ENCODE assay signal across 2 cellular contexts in the genomic region with DNA sequence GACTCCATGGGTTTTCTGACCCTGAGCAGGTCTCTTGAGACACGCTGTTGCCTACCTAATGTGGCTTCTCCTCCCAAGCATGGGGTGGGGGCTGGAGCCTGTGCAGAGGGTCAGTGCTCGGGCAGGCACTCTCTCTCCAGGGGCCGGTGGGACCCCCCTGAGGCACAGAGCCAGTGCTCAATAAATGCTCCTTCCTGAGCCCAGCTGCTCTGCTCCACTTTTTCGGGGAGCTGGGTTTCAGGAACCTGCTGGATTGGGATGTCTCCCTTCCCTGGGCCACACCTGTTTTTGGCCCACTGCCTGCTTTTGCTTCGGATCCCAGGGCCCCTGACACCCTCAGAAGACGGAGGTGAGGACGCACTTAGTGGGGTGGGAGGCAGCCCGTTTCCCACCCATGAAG.
TF ChIP-seq lines count a peak whose summit lies in the region.

No MANE protein-coding gene starts in this region.

TF ChIP-seq in GM23338, 12 proteins besides CTCF, POLR2A, EP300 and RAD21 (continues in another document):
- TF ChIP-seq, protein P1, sequence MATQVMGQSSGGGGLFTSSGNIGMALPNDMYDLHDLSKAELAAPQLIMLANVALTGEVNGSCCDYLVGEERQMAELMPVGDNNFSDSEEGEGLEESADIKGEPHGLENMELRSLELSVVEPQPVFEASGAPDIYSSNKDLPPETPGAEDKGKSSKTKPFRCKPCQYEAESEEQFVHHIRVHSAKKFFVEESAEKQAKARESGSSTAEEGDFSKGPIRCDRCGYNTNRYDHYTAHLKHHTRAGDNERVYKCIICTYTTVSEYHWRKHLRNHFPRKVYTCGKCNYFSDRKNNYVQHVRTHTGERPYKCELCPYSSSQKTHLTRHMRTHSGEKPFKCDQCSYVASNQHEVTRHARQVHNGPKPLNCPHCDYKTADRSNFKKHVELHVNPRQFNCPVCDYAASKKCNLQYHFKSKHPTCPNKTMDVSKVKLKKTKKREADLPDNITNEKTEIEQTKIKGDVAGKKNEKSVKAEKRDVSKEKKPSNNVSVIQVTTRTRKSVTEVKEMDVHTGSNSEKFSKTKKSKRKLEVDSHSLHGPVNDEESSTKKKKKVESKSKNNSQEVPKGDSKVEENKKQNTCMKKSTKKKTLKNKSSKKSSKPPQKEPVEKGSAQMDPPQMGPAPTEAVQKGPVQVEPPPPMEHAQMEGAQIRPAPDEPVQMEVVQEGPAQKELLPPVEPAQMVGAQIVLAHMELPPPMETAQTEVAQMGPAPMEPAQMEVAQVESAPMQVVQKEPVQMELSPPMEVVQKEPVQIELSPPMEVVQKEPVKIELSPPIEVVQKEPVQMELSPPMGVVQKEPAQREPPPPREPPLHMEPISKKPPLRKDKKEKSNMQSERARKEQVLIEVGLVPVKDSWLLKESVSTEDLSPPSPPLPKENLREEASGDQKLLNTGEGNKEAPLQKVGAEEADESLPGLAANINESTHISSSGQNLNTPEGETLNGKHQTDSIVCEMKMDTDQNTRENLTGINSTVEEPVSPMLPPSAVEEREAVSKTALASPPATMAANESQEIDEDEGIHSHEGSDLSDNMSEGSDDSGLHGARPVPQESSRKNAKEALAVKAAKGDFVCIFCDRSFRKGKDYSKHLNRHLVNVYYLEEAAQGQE (IDR thresholded peaks at IDR 0.05; ENCODE audit: unreplicated experiment), result no peak
- TF ChIP-seq EZH2 (IDR thresholded peaks at IDR 0.05; ENCODE audit: low read depth, unreplicated experiment), result no peak
- TF ChIP-seq, protein P2, sequence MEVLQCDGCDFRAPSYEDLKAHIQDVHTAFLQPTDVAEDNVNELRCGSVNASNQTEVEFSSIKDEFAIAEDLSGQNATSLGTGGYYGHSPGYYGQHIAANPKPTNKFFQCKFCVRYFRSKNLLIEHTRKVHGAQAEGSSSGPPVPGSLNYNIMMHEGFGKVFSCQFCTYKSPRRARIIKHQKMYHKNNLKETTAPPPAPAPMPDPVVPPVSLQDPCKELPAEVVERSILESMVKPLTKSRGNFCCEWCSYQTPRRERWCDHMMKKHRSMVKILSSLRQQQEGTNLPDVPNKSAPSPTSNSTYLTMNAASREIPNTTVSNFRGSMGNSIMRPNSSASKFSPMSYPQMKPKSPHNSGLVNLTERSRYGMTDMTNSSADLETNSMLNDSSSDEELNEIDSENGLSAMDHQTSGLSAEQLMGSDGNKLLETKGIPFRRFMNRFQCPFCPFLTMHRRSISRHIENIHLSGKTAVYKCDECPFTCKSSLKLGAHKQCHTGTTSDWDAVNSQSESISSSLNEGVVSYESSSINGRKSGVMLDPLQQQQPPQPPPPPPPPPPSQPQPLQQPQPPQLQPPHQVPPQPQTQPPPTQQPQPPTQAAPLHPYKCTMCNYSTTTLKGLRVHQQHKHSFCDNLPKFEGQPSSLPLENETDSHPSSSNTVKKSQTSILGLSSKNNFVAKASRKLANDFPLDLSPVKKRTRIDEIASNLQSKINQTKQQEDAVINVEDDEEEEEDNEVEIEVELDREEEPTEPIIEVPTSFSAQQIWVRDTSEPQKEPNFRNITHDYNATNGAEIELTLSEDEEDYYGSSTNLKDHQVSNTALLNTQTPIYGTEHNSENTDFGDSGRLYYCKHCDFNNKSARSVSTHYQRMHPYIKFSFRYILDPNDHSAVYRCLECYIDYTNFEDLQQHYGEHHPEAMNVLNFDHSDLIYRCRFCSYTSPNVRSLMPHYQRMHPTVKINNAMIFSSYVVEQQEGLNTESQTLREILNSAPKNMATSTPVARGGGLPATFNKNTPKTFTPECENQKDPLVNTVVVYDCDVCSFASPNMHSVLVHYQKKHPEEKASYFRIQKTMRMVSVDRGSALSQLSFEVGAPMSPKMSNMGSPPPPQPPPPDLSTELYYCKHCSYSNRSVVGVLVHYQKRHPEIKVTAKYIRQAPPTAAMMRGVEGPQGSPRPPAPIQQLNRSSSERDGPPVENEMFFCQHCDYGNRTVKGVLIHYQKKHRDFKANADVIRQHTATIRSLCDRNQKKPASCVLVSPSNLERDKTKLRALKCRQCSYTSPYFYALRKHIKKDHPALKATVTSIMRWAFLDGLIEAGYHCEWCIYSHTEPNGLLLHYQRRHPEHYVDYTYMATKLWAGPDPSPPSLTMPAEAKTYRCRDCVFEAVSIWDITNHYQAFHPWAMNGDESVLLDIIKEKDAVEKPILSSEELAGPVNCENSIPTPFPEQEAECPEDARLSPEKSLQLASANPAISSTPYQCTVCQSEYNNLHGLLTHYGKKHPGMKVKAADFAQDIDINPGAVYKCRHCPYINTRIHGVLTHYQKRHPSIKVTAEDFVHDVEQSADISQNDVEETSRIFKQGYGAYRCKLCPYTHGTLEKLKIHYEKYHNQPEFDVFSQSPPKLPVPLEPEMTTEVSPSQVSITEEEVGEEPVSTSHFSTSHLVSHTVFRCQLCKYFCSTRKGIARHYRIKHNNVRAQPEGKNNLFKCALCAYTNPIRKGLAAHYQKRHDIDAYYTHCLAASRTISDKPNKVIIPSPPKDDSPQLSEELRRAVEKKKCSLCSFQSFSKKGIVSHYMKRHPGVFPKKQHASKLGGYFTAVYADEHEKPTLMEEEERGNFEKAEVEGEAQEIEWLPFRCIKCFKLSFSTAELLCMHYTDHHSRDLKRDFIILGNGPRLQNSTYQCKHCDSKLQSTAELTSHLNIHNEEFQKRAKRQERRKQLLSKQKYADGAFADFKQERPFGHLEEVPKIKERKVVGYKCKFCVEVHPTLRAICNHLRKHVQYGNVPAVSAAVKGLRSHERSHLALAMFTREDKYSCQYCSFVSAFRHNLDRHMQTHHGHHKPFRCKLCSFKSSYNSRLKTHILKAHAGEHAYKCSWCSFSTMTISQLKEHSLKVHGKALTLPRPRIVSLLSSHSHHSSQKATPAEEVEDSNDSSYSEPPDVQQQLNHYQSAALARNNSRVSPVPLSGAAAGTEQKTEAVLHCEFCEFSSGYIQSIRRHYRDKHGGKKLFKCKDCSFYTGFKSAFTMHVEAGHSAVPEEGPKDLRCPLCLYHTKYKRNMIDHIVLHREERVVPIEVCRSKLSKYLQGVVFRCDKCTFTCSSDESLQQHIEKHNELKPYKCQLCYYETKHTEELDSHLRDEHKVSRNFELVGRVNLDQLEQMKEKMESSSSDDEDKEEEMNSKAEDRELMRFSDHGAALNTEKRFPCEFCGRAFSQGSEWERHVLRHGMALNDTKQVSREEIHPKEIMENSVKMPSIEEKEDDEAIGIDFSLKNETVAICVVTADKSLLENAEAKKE (CRISPR knock-in tag; IDR thresholded peaks at IDR 0.05), result no peak
- no peak for TF ChIP-seq ZNF114 (CRISPR knock-in tag; IDR thresholded peaks at IDR 0.05)
- TF ChIP-seq EZH2phosphoT487 (IDR thresholded peaks at IDR 0.05; ENCODE audit: unreplicated experiment), result no peak
- no peak for TF ChIP-seq POLR2AphosphoS5 (IDR thresholded peaks at IDR 0.05; ENCODE audit: low read depth)
- no peak for TF ChIP-seq ZNF331 (CRISPR knock-in tag; IDR thresholded peaks at IDR 0.05; ENCODE audit: low read depth)
- TF ChIP-seq, protein P3, sequence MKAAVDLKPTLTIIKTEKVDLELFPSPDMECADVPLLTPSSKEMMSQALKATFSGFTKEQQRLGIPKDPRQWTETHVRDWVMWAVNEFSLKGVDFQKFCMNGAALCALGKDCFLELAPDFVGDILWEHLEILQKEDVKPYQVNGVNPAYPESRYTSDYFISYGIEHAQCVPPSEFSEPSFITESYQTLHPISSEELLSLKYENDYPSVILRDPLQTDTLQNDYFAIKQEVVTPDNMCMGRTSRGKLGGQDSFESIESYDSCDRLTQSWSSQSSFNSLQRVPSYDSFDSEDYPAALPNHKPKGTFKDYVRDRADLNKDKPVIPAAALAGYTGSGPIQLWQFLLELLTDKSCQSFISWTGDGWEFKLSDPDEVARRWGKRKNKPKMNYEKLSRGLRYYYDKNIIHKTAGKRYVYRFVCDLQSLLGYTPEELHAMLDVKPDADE (IDR thresholded peaks at IDR 0.05), result no peak
- no peak for TF ChIP-seq NANOG (IDR thresholded peaks at IDR 0.05; ENCODE audit: borderline replicate concordance)
- no peak for TF ChIP-seq STAT1 (IDR thresholded peaks at IDR 0.05; ENCODE audit: unreplicated experiment)

TF ChIP-seq in SK-N-SH treated with all-trans-retinoic acid at 6 μM for 48 hours, 23 proteins besides CTCF, POLR2A, EP300 and RAD21 (continued from another document):
- TF ChIP-seq RARB (CRISPR knock-in tag; IDR thresholded peaks at IDR 0.05), result no peak
- TF ChIP-seq SNAI2 (CRISPR knock-in tag; IDR thresholded peaks at IDR 0.05), result no peak
- TF ChIP-seq ZC3H10 (CRISPR knock-in tag; IDR thresholded peaks at IDR 0.05), result no peak
- no peak for TF ChIP-seq ZFP30 (CRISPR knock-in tag; IDR thresholded peaks at IDR 0.05)
- no peak for TF ChIP-seq BACH2 (CRISPR knock-in tag; IDR thresholded peaks at IDR 0.05; ENCODE audit: borderline replicate concordance)
- TF ChIP-seq, protein P4, sequence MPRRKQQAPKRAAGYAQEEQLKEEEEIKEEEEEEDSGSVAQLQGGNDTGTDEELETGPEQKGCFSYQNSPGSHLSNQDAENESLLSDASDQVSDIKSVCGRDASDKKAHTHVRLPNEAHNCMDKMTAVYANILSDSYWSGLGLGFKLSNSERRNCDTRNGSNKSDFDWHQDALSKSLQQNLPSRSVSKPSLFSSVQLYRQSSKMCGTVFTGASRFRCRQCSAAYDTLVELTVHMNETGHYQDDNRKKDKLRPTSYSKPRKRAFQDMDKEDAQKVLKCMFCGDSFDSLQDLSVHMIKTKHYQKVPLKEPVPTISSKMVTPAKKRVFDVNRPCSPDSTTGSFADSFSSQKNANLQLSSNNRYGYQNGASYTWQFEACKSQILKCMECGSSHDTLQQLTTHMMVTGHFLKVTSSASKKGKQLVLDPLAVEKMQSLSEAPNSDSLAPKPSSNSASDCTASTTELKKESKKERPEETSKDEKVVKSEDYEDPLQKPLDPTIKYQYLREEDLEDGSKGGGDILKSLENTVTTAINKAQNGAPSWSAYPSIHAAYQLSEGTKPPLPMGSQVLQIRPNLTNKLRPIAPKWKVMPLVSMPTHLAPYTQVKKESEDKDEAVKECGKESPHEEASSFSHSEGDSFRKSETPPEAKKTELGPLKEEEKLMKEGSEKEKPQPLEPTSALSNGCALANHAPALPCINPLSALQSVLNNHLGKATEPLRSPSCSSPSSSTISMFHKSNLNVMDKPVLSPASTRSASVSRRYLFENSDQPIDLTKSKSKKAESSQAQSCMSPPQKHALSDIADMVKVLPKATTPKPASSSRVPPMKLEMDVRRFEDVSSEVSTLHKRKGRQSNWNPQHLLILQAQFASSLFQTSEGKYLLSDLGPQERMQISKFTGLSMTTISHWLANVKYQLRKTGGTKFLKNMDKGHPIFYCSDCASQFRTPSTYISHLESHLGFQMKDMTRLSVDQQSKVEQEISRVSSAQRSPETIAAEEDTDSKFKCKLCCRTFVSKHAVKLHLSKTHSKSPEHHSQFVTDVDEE (CRISPR knock-in tag; IDR thresholded peaks at IDR 0.05), result no peak
- no peak for TF ChIP-seq PPARA (CRISPR knock-in tag; IDR thresholded peaks at IDR 0.05; ENCODE audit: borderline replicate concordance)
- no peak for TF ChIP-seq TCF4 (CRISPR knock-in tag; IDR thresholded peaks at IDR 0.05; ENCODE audit: borderline replicate concordance)
- no peak for TF ChIP-seq CSDC2 (CRISPR knock-in tag; IDR thresholded peaks at IDR 0.05)
- TF ChIP-seq TOX (CRISPR knock-in tag; IDR thresholded peaks at IDR 0.05; ENCODE audit: borderline replicate concordance), result no peak
- no peak for TF ChIP-seq ARNTL (CRISPR knock-in tag; IDR thresholded peaks at IDR 0.05; ENCODE audit: borderline replicate concordance, low read depth)
- TF ChIP-seq, protein P5, sequence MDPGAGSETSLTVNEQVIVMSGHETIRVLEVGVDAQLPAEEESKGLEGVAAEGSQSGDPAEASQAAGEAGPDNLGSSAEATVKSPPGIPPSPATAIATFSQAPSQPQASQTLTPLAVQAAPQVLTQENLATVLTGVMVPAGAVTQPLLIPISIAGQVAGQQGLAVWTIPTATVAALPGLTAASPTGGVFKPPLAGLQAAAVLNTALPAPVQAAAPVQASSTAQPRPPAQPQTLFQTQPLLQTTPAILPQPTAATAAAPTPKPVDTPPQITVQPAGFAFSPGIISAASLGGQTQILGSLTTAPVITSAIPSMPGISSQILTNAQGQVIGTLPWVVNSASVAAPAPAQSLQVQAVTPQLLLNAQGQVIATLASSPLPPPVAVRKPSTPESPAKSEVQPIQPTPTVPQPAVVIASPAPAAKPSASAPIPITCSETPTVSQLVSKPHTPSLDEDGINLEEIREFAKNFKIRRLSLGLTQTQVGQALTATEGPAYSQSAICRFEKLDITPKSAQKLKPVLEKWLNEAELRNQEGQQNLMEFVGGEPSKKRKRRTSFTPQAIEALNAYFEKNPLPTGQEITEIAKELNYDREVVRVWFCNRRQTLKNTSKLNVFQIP (CRISPR knock-in tag; IDR thresholded peaks at IDR 0.05; ENCODE audit: borderline replicate concordance, low read depth), result no peak
- TF ChIP-seq ZNF565 (CRISPR knock-in tag; conservative IDR thresholded peaks at IDR 0.05; ENCODE audit: low read depth), result no peak
- TF ChIP-seq ZNF70 (CRISPR knock-in tag; IDR thresholded peaks at IDR 0.05), result no peak
- TF ChIP-seq, protein P6, sequence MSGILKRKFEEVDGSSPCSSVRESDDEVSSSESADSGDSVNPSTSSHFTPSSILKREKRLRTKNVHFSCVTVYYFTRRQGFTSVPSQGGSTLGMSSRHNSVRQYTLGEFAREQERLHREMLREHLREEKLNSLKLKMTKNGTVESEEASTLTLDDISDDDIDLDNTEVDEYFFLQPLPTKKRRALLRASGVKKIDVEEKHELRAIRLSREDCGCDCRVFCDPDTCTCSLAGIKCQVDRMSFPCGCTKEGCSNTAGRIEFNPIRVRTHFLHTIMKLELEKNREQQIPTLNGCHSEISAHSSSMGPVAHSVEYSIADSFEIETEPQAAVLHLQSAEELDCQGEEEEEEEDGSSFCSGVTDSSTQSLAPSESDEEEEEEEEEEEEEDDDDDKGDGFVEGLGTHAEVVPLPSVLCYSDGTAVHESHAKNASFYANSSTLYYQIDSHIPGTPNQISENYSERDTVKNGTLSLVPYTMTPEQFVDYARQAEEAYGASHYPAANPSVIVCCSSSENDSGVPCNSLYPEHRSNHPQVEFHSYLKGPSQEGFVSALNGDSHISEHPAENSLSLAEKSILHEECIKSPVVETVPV (CRISPR knock-in tag; IDR thresholded peaks at IDR 0.05), result no peak
- no peak for TF ChIP-seq ZFP3 (CRISPR knock-in tag; IDR thresholded peaks at IDR 0.05)
- no peak for TF ChIP-seq ZNF8 (CRISPR knock-in tag; IDR thresholded peaks at IDR 0.05)
- TF ChIP-seq, protein P7, sequence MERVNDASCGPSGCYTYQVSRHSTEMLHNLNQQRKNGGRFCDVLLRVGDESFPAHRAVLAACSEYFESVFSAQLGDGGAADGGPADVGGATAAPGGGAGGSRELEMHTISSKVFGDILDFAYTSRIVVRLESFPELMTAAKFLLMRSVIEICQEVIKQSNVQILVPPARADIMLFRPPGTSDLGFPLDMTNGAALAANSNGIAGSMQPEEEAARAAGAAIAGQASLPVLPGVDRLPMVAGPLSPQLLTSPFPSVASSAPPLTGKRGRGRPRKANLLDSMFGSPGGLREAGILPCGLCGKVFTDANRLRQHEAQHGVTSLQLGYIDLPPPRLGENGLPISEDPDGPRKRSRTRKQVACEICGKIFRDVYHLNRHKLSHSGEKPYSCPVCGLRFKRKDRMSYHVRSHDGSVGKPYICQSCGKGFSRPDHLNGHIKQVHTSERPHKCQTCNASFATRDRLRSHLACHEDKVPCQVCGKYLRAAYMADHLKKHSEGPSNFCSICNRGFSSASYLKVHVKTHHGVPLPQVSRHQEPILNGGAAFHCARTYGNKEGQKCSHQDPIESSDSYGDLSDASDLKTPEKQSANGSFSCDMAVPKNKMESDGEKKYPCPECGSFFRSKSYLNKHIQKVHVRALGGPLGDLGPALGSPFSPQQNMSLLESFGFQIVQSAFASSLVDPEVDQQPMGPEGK (CRISPR knock-in tag; IDR thresholded peaks at IDR 0.05; ENCODE audit: borderline replicate concordance), result no peak
- no peak for TF ChIP-seq ESRRG (CRISPR knock-in tag; IDR thresholded peaks at IDR 0.05)
